10 cellular contexts compared by ENCODE assay signal in genomic region chr21:45302082-45303061, GRCh38. TPM values are rescaled to one million over a fixed set of nuclear protein-coding genes. Genes with fewer than 3 reads are reported as not detected.
DNase-seq lines count a peak whose midpoint lies in the region; ATAC-seq and TF ChIP-seq lines count a peak whose summit lies in the region.
"Had no signal": no experiment of that assay in that cellular context is flagged by ENCODE, and none has a peak within 500 bp of the region (broad histone marks: within the 10 kb centered on the region; RNA-seq: fewer than 3 reads in every experiment).

No MANE protein-coding gene starts in this region.

- BruUV-seq in OCI-LY7 (replicated peaks; lab: Mats Ljungman, UMichigan), result no TSS peak

- TF ChIP-seq CTCF in WTC11 (IDR thresholded peaks at IDR 0.05) (no peak), body of pancreas (IDR thresholded peaks at IDR 0.05) (no peak), mucosa of descending colon (IDR thresholded peaks at IDR 0.05) (no peak), OCI-LY7 (conservative IDR thresholded peaks at IDR 0.05; ENCODE audit: low read length) (no peak)

- peaks cover 30% of the 10 kb centered on the region for H3K4me1 ChIP-seq in body of pancreas
- peaks cover 5% of the 10 kb centered on the region for H3K4me1 ChIP-seq in mucosa of descending colon (ENCODE audit: low read depth)
- no peaks in the 10 kb centered on the region for H3K4me1 ChIP-seq in OCI-LY7 (ENCODE audit: insufficient read depth, low read length, poor library complexity, severe bottlenecking)

- no peak overlapping the region for H2AFZ ChIP-seq in OCI-LY7 (ENCODE audit: low read length)

- no peaks in the 10 kb centered on the region for H3K79me2 ChIP-seq in OCI-LY7 (ENCODE audit: insufficient read depth, low read depth, low read length)

- H3K4me1 Mint-ChIP-seq in WTC11, result no peaks in the 10 kb centered on the region

- CTCF ChIA-PET in WTC11 (lab: Charles Lee), result interaction anchor here (0.6 kb wide), 1 partner anchor 321 kb away, joined by 3 read pairs; no protein-coding TSS in a partner anchor
- CTCF ChIA-PET in OCI-LY7 (lab: Charles Lee; ENCODE audit: unreplicated experiment), result no interaction called here

- H3K4me2 ChIP-seq in OCI-LY7 (ENCODE audit: low read length), result no peak overlapping the region

- ATAC-seq in WTC11 (no peak), body of pancreas (no peak), mucosa of descending colon (peak; percentile 61), HG03442 (IDR thresholded peaks at IDR 0.05; ENCODE audit: unreplicated experiment) (no peak)

- H3K27ac ChIP-seq in body of pancreas (peak overlapping the region in 3 of 4 donors; percentile 26 to 56 (median 51)), OCI-LY7 (ENCODE audit: low read depth, low read length, poor library complexity, severe bottlenecking) (no peak overlapping the region)

- no peaks in the 10 kb centered on the region for H3K36me3 ChIP-seq in body of pancreas (replicated peaks in 1 of 2; ENCODE audit: insufficient read depth in 1 of 2, low read depth in 2 of 2)
- H3K36me3 ChIP-seq in mucosa of descending colon (ENCODE audit: low read depth), result no peaks in the 10 kb centered on the region
- no peaks in the 10 kb centered on the region for H3K36me3 ChIP-seq in OCI-LY7 (ENCODE audit: insufficient read depth, low read length)
- H3K36me3 ChIP-seq: pancreas had no signal

- no peaks in the 10 kb centered on the region for H3K27me3 ChIP-seq in body of pancreas
- H3K27me3 ChIP-seq: pancreas had no signal

- H3K27me3 Mint-ChIP-seq in WTC11 (ENCODE audit: low read depth), result no peaks in the 10 kb centered on the region

- 57 to 59% methylated on average over 25 to 49 of the region's 54 CpGs for WGBS in body of pancreas, 2 donors

- TF ChIP-seq POLR2A in body of pancreas (IDR thresholded peaks at IDR 0.05), result peak in 1 of 3 donors; percentile 13

- POLR2A ChIA-PET in WTC11 (lab: Charles Lee), result interaction anchor here (1.0 kb wide), 1 partner anchor 14 kb away, joined by 3 read pairs; no protein-coding TSS in a partner anchor
- POLR2A ChIA-PET in OCI-LY7 (lab: Charles Lee), result no interaction called here

- H3K27ac Mint-ChIP-seq in WTC11, result no peak overlapping the region

- no peaks in the 10 kb centered on the region for H3K9me2 ChIP-seq in OCI-LY7 (ENCODE audit: insufficient read depth, low read length)

- H3K36me3 Mint-ChIP-seq in WTC11, result no peaks in the 10 kb centered on the region

- H3K4me3 Mint-ChIP-seq in WTC11, result no peak overlapping the region

- no peaks in the 10 kb centered on the region for H3K9me3 Mint-ChIP-seq in WTC11

- H4K20me1 ChIP-seq in OCI-LY7 (ENCODE audit: insufficient read depth, low read length), result no peaks in the 10 kb centered on the region

- H3K4me3 ChIP-seq in body of pancreas, result no peak overlapping the region
- H3K4me3 ChIP-seq in mucosa of descending colon, result no peak overlapping the region
- H3K4me3 ChIP-seq in OCI-LY7 (ENCODE audit: low read depth, low read length, poor library complexity, severe bottlenecking), result no peak overlapping the region
- H3K4me3 ChIP-seq: pancreas had no signal

- intact Hi-C loops in body of pancreas (cut with DNase I), result no loop called here
- intact Hi-C loops in mucosa of descending colon (cut with DNase I, micrococcal nuclease), result no loop called here
- intact Hi-C loops in OCI-LY7 (cut with micrococcal nuclease; ENCODE audit: unreplicated experiment), result no loop called here

- DNase-seq in WTC11 (ENCODE audit: low spot score) (no peak), body of pancreas (peak in 2 of 4 donors; percentile 10 to 36), mucosa of descending colon (peak; percentile 50 to 75 (median 52)), NCI-H1436 (lab: John Stamatoyannopoulos, UW) (no peak), NCI-H510A (lab: John Stamatoyannopoulos, UW) (no peak), OCI-LY7 (ENCODE audit: low spot score) (no peak)
- DNase-seq in stimulated activated naive CD4-positive, alpha-beta T cell treated with Interleukin-2 at 50 U/mL for 16 hours (lab: John Stamatoyannopoulos, UW), result peak; percentile 54
- DNase-seq: KG1 had no signal

- H3K9me3 ChIP-seq in body of pancreas (no peaks in the 10 kb centered on the region), mucosa of descending colon (no peaks in the 10 kb centered on the region), OCI-LY7 (ENCODE audit: low read length) (no peaks in the 10 kb centered on the region)
- H3K9me3 ChIP-seq: pancreas had no signal

TF ChIP-seq in WTC11, 78 proteins besides CTCF, POLR2A, EP300 and RAD21:
- TF ChIP-seq E2F4 (CRISPR knock-in tag; IDR thresholded peaks at IDR 0.05; ENCODE audit: borderline replicate concordance, low read depth) (no peak), ATF3 (CRISPR knock-in tag; conservative IDR thresholded peaks at IDR 0.05) (0 out of 2 replicates have a peak, but pooled peaks have one; percentile 9)

RNA-seq across cellular contexts. Expression of gene POFUT2, which starts 14.7 kb away (rescaled TPM):
- total RNA-seq in WTC11 (2021) (37.1 to 41.4 TPM (median 39.7 TPM) in 3 replicates), body of pancreas (10 to 100 TPM; 16.3 to 46.1 TPM), mucosa of descending colon (10 to 100 TPM; 26.4 to 38.0 (median 29.8) TPM), OCI-LY7 (2022) (17.0 and 20.4 TPM in 2 replicates)
- total RNA-seq in OCI-LY7 (2014; rRNA removed; shearing (Covaris generic)), result 14.4 and 20.5 TPM in 2 replicates

Comparison
In these comparisons a context has a peak if more than half of its experiments do, and no peak if none do; other contexts are left out.
1. DNase-seq: peak in mucosa of descending colon (3 of 3) and stimulated activated naive CD4-positive, alpha-beta T cell treated with Interleukin-2 at 50 U/mL for 16 hours (single experiment); none in WTC11 (single experiment), NCI-H1436 (single experiment), NCI-H510A (single experiment) and OCI-LY7 (single experiment).